ENCODE assay signal across 11 cellular contexts in the genomic region with DNA sequence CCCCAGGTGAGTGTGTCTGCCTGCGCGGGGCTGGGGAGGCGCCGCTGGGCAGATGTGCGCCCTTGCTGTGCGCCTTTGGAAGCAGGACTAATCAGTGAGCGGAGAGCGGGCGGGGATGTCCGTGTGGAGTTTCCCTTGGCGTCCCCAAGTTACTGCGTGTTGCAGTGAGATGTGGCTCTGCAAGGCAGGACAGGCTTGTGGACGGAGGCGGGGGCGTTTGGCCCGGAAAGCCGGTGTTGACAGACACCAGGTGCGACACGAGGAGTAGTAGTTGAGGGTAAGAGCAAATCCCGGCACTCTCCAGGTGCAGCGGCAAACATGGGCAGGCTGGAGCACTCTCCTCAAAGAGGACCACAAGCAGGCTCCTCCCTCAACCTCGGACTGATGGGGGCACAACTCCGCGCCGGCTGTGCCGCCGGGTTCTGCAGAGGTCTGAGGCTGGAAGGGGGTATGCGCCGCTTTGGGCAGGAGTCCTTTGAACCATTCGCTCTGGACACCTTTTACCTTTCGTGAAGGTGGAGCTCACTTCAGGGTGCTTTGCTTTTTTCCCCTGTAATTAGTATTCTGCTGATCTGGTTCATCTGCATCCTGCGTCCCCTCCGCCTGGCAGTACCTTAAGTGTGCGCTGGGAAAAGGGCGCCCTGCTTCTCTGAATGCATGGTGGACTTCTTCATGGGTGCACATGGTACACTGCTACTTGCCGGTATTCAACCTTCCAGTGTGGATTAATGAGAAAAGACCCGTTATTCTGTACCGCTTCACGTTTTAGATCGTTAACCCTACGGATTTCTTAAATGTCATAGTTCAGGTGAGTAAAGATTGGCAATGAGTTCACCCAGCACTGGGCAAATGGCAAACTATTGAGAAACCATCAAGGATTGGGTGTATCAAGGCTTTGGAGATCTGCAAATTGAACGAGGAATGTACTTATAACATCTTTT. TPM values are rescaled to one million over a fixed set of nuclear protein-coding genes. Genes with fewer than 3 reads are reported as not detected.
DNase-seq lines count a peak whose midpoint lies in the region; ATAC-seq and TF ChIP-seq lines count a peak whose summit lies in the region.
"Had no signal": no experiment of that assay in that cellular context is flagged by ENCODE, and none has a peak within 500 bp of the region (broad histone marks: within the 10 kb centered on the region; RNA-seq: fewer than 3 reads in every experiment).

No MANE protein-coding gene starts in this region.

- no peak for TF ChIP-seq CTCF in GM23338 (conservative IDR thresholded peaks at IDR 0.05; ENCODE audit: low read depth in 2 of 2)
- no peak for TF ChIP-seq CTCF in glutamatergic neuron (IDR thresholded peaks at IDR 0.05; ENCODE audit: partially characterized antibody, unreplicated experiment)
- TF ChIP-seq CTCF in prostate gland (IDR thresholded peaks at IDR 0.05): no peak

- H3K36me3 Mint-ChIP-seq in GM23338 (ENCODE audit: low read depth) (no peaks in the 10 kb centered on the region), glutamatergic neuron (ENCODE audit: unreplicated experiment) (no peaks in the 10 kb centered on the region)

- peaks cover 27% of the 10 kb centered on the region for H3K27me3 Mint-ChIP-seq in GM23338 (ENCODE audit: insufficient read depth, low read depth, poor library complexity)
- H3K27me3 Mint-ChIP-seq in glutamatergic neuron (ENCODE audit: unreplicated experiment): peaks cover 8% of the 10 kb centered on the region
- H3K27me3 Mint-ChIP-seq: T-helper 17 cell had no signal

- peak; percentile 81 for DNase-seq in GM23338 (ENCODE audit: low spot score)
- DNase-seq in NCI-H510A treated with DMSO at 0.1 percent for 48 hours (lab: John Stamatoyannopoulos, UW): peak; percentile 95
- DNase-seq in glutamatergic neuron: peak; percentile 37
- peak; percentile 15 for DNase-seq in prostate gland (ENCODE audit: low spot score)
- no peak for DNase-seq in left colon
- no peak for DNase-seq in OCI-M2 (lab: John Stamatoyannopoulos, UW; ENCODE audit: unreplicated experiment)
- DNase-seq: T-helper 17 cell had no signal

- no peaks in the 10 kb centered on the region for H3F3A ChIP-seq in GM23338 (replicated peaks; ENCODE audit: low read depth)

- 4% methylated on average over 42 of the region's 42 CpGs for WGBS in prostate gland

- TF ChIP-seq POLR2A in prostate gland (IDR thresholded peaks at IDR 0.05): no peak

- ATAC-seq in GM23338 (peak; percentile 71), left colon (no peak), HG02973 (IDR thresholded peaks at IDR 0.05; ENCODE audit: unreplicated experiment) (no peak), GM19035 (IDR thresholded peaks at IDR 0.05; ENCODE audit: unreplicated experiment) (no peak)
- ATAC-seq: T-helper 17 cell had no signal

- H3K4me1 ChIP-seq in GM23338 (ENCODE audit: insufficient read depth): peaks cover 15% of the 10 kb centered on the region
- no peaks in the 10 kb centered on the region for H3K4me1 ChIP-seq in prostate gland (replicated peaks)

- H3K4me2 ChIP-seq in GM23338: peak overlapping the region; percentile 92

- peak overlapping the region; percentile 97 for H2AFZ ChIP-seq in GM23338

- H3K4me1 Mint-ChIP-seq in GM23338 (peaks cover 25% of the 10 kb centered on the region), glutamatergic neuron (ENCODE audit: low read depth, unreplicated experiment) (peaks cover 15% of the 10 kb centered on the region)
- H3K4me1 Mint-ChIP-seq: T-helper 17 cell had no signal

- H3K79me2 ChIP-seq in GM23338 (replicated peaks; ENCODE audit: insufficient read depth): no peaks in the 10 kb centered on the region

- H3K36me3 ChIP-seq in GM23338 (ENCODE audit: insufficient read depth): no peaks in the 10 kb centered on the region
- H3K36me3 ChIP-seq in prostate gland: no peaks in the 10 kb centered on the region

- H3K9me2 ChIP-seq in GM23338 (ENCODE audit: insufficient read depth): no peaks in the 10 kb centered on the region

- no peak overlapping the region for H3K27ac ChIP-seq in GM23338 (ENCODE audit: low read depth)
- H3K27ac ChIP-seq in prostate gland: no peak overlapping the region

- H3K27me3 ChIP-seq in GM23338 (ENCODE audit: insufficient read depth): peaks cover 43% of the 10 kb centered on the region
- H3K27me3 ChIP-seq in prostate gland (replicated peaks; ENCODE audit: insufficient read depth): no peaks in the 10 kb centered on the region

- no peaks in the 10 kb centered on the region for H3K9me3 Mint-ChIP-seq in GM23338
- H3K9me3 Mint-ChIP-seq in glutamatergic neuron (ENCODE audit: unreplicated experiment): peaks cover 12% of the 10 kb centered on the region

- peak overlapping the region; percentile 81 for H3K4me3 ChIP-seq in GM23338
- peak overlapping the region; percentile 43 to 49 for H3K4me3 ChIP-seq in prostate gland

- H3K4me3 Mint-ChIP-seq in GM23338: peak overlapping the region; percentile 93
- H3K4me3 Mint-ChIP-seq in glutamatergic neuron (ENCODE audit: unreplicated experiment): peak overlapping the region; percentile 91
- H3K4me3 Mint-ChIP-seq: T-helper 17 cell had no signal

- intact Hi-C loops in prostate gland (cut with DNase I): no loop called here
- intact Hi-C loops in left colon (cut with DNase I, micrococcal nuclease): no loop called here

- H3K27ac Mint-ChIP-seq in GM23338: no peak overlapping the region
- H3K27ac Mint-ChIP-seq in glutamatergic neuron (ENCODE audit: unreplicated experiment): peak overlapping the region; percentile 31
- H3K27ac Mint-ChIP-seq: naive B cell, T-helper 17 cell had no signal

- no peaks in the 10 kb centered on the region for H3K9me3 ChIP-seq in prostate gland

- H4K20me1 ChIP-seq in GM23338 (replicated peaks; ENCODE audit: insufficient read depth): no peaks in the 10 kb centered on the region; the same call in 1 of the 2 replicates

TF ChIP-seq in GM23338, 12 proteins besides CTCF, POLR2A, EP300 and RAD21:
- TF ChIP-seq EZH2 (IDR thresholded peaks at IDR 0.05; ENCODE audit: low read depth, unreplicated experiment) (peak; percentile 35), NANOG (IDR thresholded peaks at IDR 0.05; ENCODE audit: borderline replicate concordance) (no peak)
TF ChIP-seq in GM23338: peak in this region for 1.

RNA-seq across cellular contexts. Expression of gene CDH7, which starts 0.6 kb away (rescaled TPM):
- 1.8 and 2.0 TPM in 2 replicates for total RNA-seq in GM23338 (2014; rRNA removed; shearing (Covaris generic))
- 1.3 and 1.8 TPM in 2 replicates for polyA plus RNA-seq in GM23338 (2016; fragmentation: Nextera tagmentation; extraction: Ambion mirVana)
- 1.6 TPM for total RNA-seq in glutamatergic neuron (ENCODE audit: unreplicated experiment)
- 1 to 10 TPM; 1.0 TPM for total RNA-seq in prostate gland
- total RNA-seq in left colon: not detected
- total RNA-seq: M059J, T-helper 17 cell had no signal

Comparison
In these comparisons a context has a peak if more than half of its experiments do, and no peak if none do; other contexts are left out.
1. DNase-seq: peak in GM23338 (single experiment), NCI-H510A treated with DMSO at 0.1 percent for 48 hours (single experiment), glutamatergic neuron (single experiment) and prostate gland (single experiment); none in left colon (0 of 2) and OCI-M2 (single experiment).